Comparison of ENCODE assay signal across 16 cellular contexts in genomic region chr11:86172894-86173293, GRCh38.
A peak's percentile ranks its signal among the peaks of the same experiment; 100 is the strongest.
DNase-seq lines count a peak whose midpoint lies in the region; ATAC-seq and TF ChIP-seq lines count a peak whose summit lies in the region.
"Had no signal": no experiment of that assay in that cellular context is flagged by ENCODE, and none has a peak within 500 bp of the region (broad histone marks: within the 10 kb centered on the region; RNA-seq: fewer than 3 reads in every experiment).

No MANE protein-coding gene starts in this region.

- no peak for TF ChIP-seq CTCF in retinal pigment epithelial cell (conservative IDR thresholded peaks at IDR 0.05; ENCODE audit: low read depth, low read length)

- H3K4me3 ChIP-seq in retinal pigment epithelial cell (ENCODE audit: low read length), result no peak overlapping the region
- H3K4me3 ChIP-seq: adrenal gland, thoracic aorta had no signal

- no peak for DNase-seq in activated CD4-positive, CD25-positive, alpha-beta regulatory T cell treated with anti-CD3 and anti-CD28 coated beads, Interleukin-2, amount 50 U/mL, for 72 hours
- DNase-seq in RPMI7951 (ENCODE audit: low read depth) (peak; percentile 92), epithelial cell of prostate (ENCODE audit: low read depth, low spot score) (no peak), retinal pigment epithelial cell (ENCODE audit: low read depth) (peak; percentile 88), NCI-H1417 treated with DMSO at 0.1 percent for 48 hours (lab: John Stamatoyannopoulos, UW) (no peak), NCI-H1105 treated with DMSO at 0.1 percent for 48 hours (lab: John Stamatoyannopoulos, UW) (no peak), head of caudate nucleus (no peak)
- DNase-seq: adrenal gland; effector memory CD4-positive, alpha-beta T cell; HCEC 1CT; hypothalamus; NCI-H2029; retina had no signal

- peak overlapping the region; percentile 92 for H3K27ac ChIP-seq in epithelial cell of prostate
- H3K27ac ChIP-seq: 22Rv1 had no signal

- intact Hi-C loops in head of caudate nucleus (cut with DNase I), result no loop called here

- peak; percentile 25 to 39 for ATAC-seq in activated CD4-positive, CD25-positive, alpha-beta regulatory T cell treated with anti-CD3 and anti-CD28 coated beads, Interleukin-2, amount 50 U/mL, for 24 hours

Comparison
In these comparisons a context has a peak if more than half of its experiments do, and no peak if none do; other contexts are left out.
1. DNase-seq: peak in RPMI7951 (single experiment) and retinal pigment epithelial cell (single experiment); none in activated CD4-positive, CD25-positive, alpha-beta regulatory T cell treated with anti-CD3 and anti-CD28 coated beads, Interleukin-2, amount 50 U/mL, for 72 hours (single experiment), epithelial cell of prostate (single experiment), NCI-H1417 treated with DMSO at 0.1 percent for 48 hours (single experiment), NCI-H1105 treated with DMSO at 0.1 percent for 48 hours (single experiment) and head of caudate nucleus (0 of 42).